8 cellular contexts compared by ENCODE assay signal in the genomic region with DNA sequence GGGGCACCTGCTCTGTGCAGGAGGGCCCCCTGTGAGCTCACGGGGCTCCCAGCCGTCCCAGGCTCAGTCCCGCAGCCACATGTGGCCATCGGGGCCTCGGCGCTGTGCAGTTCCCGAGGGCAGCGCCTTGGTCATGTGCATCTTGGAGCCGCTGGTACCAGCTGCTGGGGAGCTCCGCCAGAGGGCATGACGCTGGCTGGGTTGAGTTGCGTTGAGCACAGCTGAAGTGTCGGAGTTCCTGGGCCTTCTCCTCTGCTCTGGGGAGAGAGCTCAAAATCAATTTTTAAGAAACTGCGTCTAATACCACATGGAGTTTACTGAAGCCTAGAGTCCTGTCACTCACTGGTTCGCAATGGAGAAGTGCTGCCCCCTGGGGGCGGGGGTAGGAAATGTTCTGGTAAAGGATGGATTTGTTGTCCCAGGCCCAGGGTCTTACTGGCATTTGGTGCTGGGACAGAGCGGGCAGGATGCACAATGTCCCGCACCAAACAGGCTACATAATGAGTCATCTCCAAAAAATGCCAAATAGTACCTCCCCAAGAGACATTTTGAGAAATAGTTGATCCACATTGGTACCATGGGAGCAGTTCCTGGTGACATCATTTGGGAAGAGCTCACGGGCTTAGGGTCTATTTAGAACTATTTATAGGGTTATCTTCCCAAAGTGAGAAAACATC.
A peak's percentile ranks its signal among the peaks of the same experiment; 100 is the strongest.
DNase-seq lines count a peak whose midpoint lies in the region; ATAC-seq and TF ChIP-seq lines count a peak whose summit lies in the region.

No MANE protein-coding gene starts in this region.

- DNase-seq in AG08396 (ENCODE audit: low spot score) (peak; percentile 52), NCI-H2081 treated with DMSO at 0.1 percent for 48 hours (lab: John Stamatoyannopoulos, UW) (peak; percentile 46), caudate nucleus (lab: John Stamatoyannopoulos, UW) (peak in 45 of 61 donors; percentile 6 to 62 (median 28))
- peak; percentile 69 for DNase-seq in stimulated activated CD4-positive, alpha-beta T cell treated with anti-CD3 and anti-CD28 coated beads, Interleukin-4, amount 100 ng/mL, for 1 hour

- peak; percentile 89 for TF ChIP-seq CTCF in VCaP (conservative IDR thresholded peaks at IDR 0.05)

- H3K27ac ChIP-seq in VCaP (peak overlapping the region; percentile 70), caudate nucleus (ENCODE audit: low read depth, low read length) (peak overlapping the region; percentile 11), layer of hippocampus (ENCODE audit: low read depth, low read length) (peak overlapping the region; percentile 42)

- ATAC-seq in GM21381 (IDR thresholded peaks at IDR 0.05; ENCODE audit: unreplicated experiment): peak; percentile 43
- ATAC-seq in GM19455 (IDR thresholded peaks at IDR 0.05; ENCODE audit: unreplicated experiment): no peak

- H3K27me3 ChIP-seq in layer of hippocampus (ENCODE audit: control insufficient read depth, insufficient read depth, low read length): no peaks in the 10 kb centered on the region

Comparison
In these comparisons a context has a peak if more than half of its experiments do, and no peak if none do; other contexts are left out.
1. H3K27ac ChIP-seq: peak in every context shown above with its lines; median percentile 70 in VCaP; 42 in layer of hippocampus; 11 in caudate nucleus.